In the genomic region with DNA sequence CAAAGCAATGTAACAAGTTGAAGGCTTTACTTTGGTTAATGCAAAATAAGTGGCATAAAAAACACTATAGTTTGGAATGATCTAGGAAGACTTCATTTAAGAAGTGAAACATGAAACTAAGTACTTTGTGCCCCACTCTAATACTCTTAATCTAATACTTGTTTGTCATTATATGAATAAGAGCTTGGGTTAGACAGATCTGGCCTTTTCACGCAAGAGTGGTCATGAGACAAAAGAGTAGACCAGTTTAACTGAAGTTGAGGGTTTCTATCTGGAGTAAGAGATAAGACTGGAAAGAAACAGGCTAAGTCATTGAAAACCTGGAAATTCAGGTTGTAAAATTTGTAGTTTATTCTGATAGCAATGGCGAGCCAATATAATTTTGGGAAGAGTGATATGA, we compare ENCODE assay signal across 12 cellular contexts. TPM values are rescaled to one million over a fixed set of nuclear protein-coding genes. Genes with fewer than 3 reads are reported as not detected.
DNase-seq lines count a peak whose midpoint lies in the region; ATAC-seq, FAIRE-seq and TF ChIP-seq lines count a peak whose summit lies in the region.
"Had no signal": no experiment of that assay in that cellular context is flagged by ENCODE, and none has a peak within 500 bp of the region (broad histone marks: within the 10 kb centered on the region; RNA-seq: fewer than 3 reads in every experiment).

No MANE protein-coding gene starts in this region.

- no TSS peak for BruUV-seq in MCF 10A (replicated peaks; lab: Mats Ljungman, UMichigan)

- no peak overlapping the region for H3K4me3 Mint-ChIP-seq in MCF 10A (ENCODE audit: unreplicated experiment)

- no peak overlapping the region for H3K27ac Mint-ChIP-seq in MCF 10A (ENCODE audit: low read depth, unreplicated experiment)

- no peak for FAIRE-seq in D721Med (lab: Jason Lieb, UNC)
- FAIRE-seq: kidney had no signal

- H3K4me1 Mint-ChIP-seq in MCF 10A (ENCODE audit: insufficient read depth, unreplicated experiment): peaks cover 20% of the 10 kb centered on the region

- CTCF ChIA-PET in MCF 10A (lab: Yijun Ruan, JAX): interaction anchor here (0.7 kb wide), 1 partner anchor 13 kb away, joined by 3 read pairs; no protein-coding TSS in a partner anchor

- peak; percentile 55 for DNase-seq in CMK (ENCODE audit: low read depth)
- peak; percentile 22 for DNase-seq in OCI-M2 (lab: John Stamatoyannopoulos, UW; ENCODE audit: unreplicated experiment)
- DNase-seq in DMS 273 treated with DMSO at 0.1 percent for 48 hours (lab: John Stamatoyannopoulos, UW): no peak
- no peak for DNase-seq in MCF 10A (ENCODE audit: unreplicated experiment)
- DNase-seq in D721Med (ENCODE audit: insufficient read length, low spot score): no peak
- no peak for DNase-seq in glomerular visceral epithelial cell (ENCODE audit: extremely low spot score)
- DNase-seq: activated naive CD4-positive, alpha-beta T cell treated with Interleukin-2 at 50 U/mL for 16 hours; kidney; SIG-M5; upper lobe of left lung had no signal

- POLR2A ChIA-PET in MCF 10A (lab: Yijun Ruan, JAX): interaction anchor here (0.6 kb wide), 1 partner anchor 41 kb away, joined by 3 read pairs; no protein-coding TSS in a partner anchor

- intact Hi-C loops in MCF 10A (cut with micrococcal nuclease): loop anchor here (10.0 kb wide), 1 partner anchor 104 kb away; a partner anchor contains a TSS

- TF ChIP-seq CTCF in MCF 10A (IDR thresholded peaks at IDR 0.05; ENCODE audit: unreplicated experiment) (no peak), D721Med (IDR thresholded peaks at IDR 0.05; ENCODE audit: insufficient read depth, missing control alignments) (no peak)

- ATAC-seq in GM18868 (IDR thresholded peaks at IDR 0.05; ENCODE audit: unreplicated experiment): peak; percentile 59
- ATAC-seq in HG02938 (IDR thresholded peaks at IDR 0.05; ENCODE audit: unreplicated experiment): peak; percentile 50

- H3K36me3 Mint-ChIP-seq in MCF 10A (ENCODE audit: insufficient read depth, unreplicated experiment): peaks cover 42% of the 10 kb centered on the region

- no peaks in the 10 kb centered on the region for H3K27me3 Mint-ChIP-seq in MCF 10A (ENCODE audit: insufficient read depth, unreplicated experiment)

- no peaks in the 10 kb centered on the region for H3K9me3 Mint-ChIP-seq in MCF 10A (ENCODE audit: unreplicated experiment)

RNA-seq across cellular contexts. Expression of a gene that starts 2.8 kb away (rescaled TPM):
- 21.8 and 32.2 TPM in 2 replicates for total RNA-seq in MCF 10A (2022)

Comparison
In these comparisons a context has a peak if more than half of its experiments do, and no peak if none do; other contexts are left out.
1. DNase-seq: peak in CMK (single experiment) and OCI-M2 (single experiment); none in DMS 273 treated with DMSO at 0.1 percent for 48 hours (single experiment), MCF 10A (single experiment), D721Med (single experiment) and glomerular visceral epithelial cell (single experiment).